In the genomic region with DNA sequence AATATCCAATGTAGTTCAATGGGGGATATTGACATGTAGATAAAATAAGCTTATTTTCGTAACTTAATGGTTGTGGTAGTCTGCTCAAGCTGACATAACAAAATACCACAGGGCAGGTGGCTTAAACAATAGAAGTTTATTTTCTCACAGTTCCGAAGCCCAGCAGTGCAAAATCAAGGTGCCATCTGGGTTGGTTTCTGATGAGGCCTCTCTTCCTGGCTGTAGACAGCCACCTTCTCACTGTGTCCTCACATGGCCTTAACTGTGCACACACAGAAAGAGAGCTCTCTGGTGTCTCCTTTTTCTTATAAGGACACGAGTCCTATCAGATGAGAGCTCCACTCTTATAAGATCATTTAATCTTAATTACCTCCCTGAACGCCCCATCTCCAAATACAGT, we compare ENCODE assay signal across 19 cellular contexts.
DNase-seq lines count a peak whose midpoint lies in the region; ATAC-seq and TF ChIP-seq lines count a peak whose summit lies in the region.
"Had no signal": no experiment of that assay in that cellular context is flagged by ENCODE, and none has a peak within 500 bp of the region (broad histone marks: within the 10 kb centered on the region; RNA-seq: fewer than 3 reads in every experiment).

No MANE protein-coding gene starts in this region.

- H3K4me1 Mint-ChIP-seq in chondrocyte (ENCODE audit: low read depth), result peaks cover 82% of the 10 kb centered on the region
- no peaks in the 10 kb centered on the region for H3K4me1 Mint-ChIP-seq in stimulated activated naive CD8-positive, alpha-beta T cell treated with anti-CD3 and anti-CD28 coated beads, Interleukin-15, amount 100 ng/mL, for 72 hours

- H3K27me3 ChIP-seq in KMS-11 (ENCODE audit: insufficient read depth, low read depth) (no peaks in the 10 kb centered on the region), subcutaneous abdominal adipose tissue (ENCODE audit: control insufficient read depth in 5 of 5, insufficient read depth in 4 of 5, low read length in 5 of 5) (no peaks in the 10 kb centered on the region)
- H3K27me3 ChIP-seq: esophagus muscularis mucosa had no signal

- H3K4me3 Mint-ChIP-seq in chondrocyte (ENCODE audit: unreplicated experiment), result no peak overlapping the region
- no peak overlapping the region for H3K4me3 Mint-ChIP-seq in stimulated activated naive CD8-positive, alpha-beta T cell treated with anti-CD3 and anti-CD28 coated beads, Interleukin-15, amount 100 ng/mL, for 72 hours
- H3K4me3 Mint-ChIP-seq: activated naive CD8-positive, alpha-beta T cell treated with anti-CD3 and anti-CD28 coated beads for 36 hours; activated T-helper 1 cell treated with anti-CD3 and anti-CD28 coated beads, Interleukin-12 subunit alpha, Interleukin-12 subunit beta, Interleukin-2, Interleukin-4 antibody, amounts not matched to agents 30 ng/mL and 10 ng/mL and 1 ng/mL, durations not matched to agents 14 hours and 24 hours and 36 hours; CD14-positive monocyte had no signal

- DNase-seq in NCI-H2107 treated with DMSO at 0.1 percent for 48 hours (lab: John Stamatoyannopoulos, UW; ENCODE audit: unreplicated experiment) (peak; percentile 58), NCI-H2107 (lab: John Stamatoyannopoulos, UW) (no peak), chondrocyte (ENCODE audit: low spot score) (no peak), iPS-NIHi7 (ENCODE audit: extremely low spot score) (no peak)
- DNase-seq in stimulated activated naive CD8-positive, alpha-beta T cell treated with anti-CD3 and anti-CD28 coated beads, Interleukin-15, amount 100 ng/mL, for 72 hours, result no peak
- DNase-seq: activated CD4-positive, alpha-beta T cell treated with anti-CD3 and anti-CD28 coated beads for 1 hour; activated naive CD8-positive, alpha-beta T cell treated with anti-CD3 and anti-CD28 coated beads for 36 hours; central memory CD4-positive, alpha-beta T cell; effector CD4-positive, alpha-beta T cell; lower lobe of right lung; NCI-H1436 had no signal

- no peaks in the 10 kb centered on the region for H3K27me3 Mint-ChIP-seq in chondrocyte (ENCODE audit: low read depth)
- H3K27me3 Mint-ChIP-seq in stimulated activated naive CD8-positive, alpha-beta T cell treated with anti-CD3 and anti-CD28 coated beads, Interleukin-15, amount 100 ng/mL, for 72 hours, result no peaks in the 10 kb centered on the region
- H3K27me3 Mint-ChIP-seq: activated naive CD8-positive, alpha-beta T cell treated with anti-CD3 and anti-CD28 coated beads for 36 hours had no signal

- H3K27ac ChIP-seq in KMS-11, result peak overlapping the region; percentile 93
- H3K27ac ChIP-seq in subcutaneous abdominal adipose tissue (ENCODE audit: low read depth, low read length), result peak overlapping the region; percentile 75
- H3K27ac ChIP-seq: esophagus muscularis mucosa, lower lobe of right lung, parathyroid adenoma had no signal

- no peaks in the 10 kb centered on the region for H3K9me3 ChIP-seq in subcutaneous abdominal adipose tissue (ENCODE audit: control insufficient read depth in 5 of 5, low read length in 5 of 5)
- H3K9me3 ChIP-seq: esophagus muscularis mucosa, lower lobe of right lung had no signal

- H3K4me1 ChIP-seq in KMS-11 (ENCODE audit: low read depth, poor library complexity, severe bottlenecking) (peaks cover 100% of the 10 kb centered on the region), subcutaneous abdominal adipose tissue (ENCODE audit: control insufficient read depth in 5 of 5, insufficient read depth in 5 of 5, low read length in 5 of 5) (peaks cover 3 to 86% (median 81%) of the 10 kb centered on the region in 5 donors)
- H3K4me1 ChIP-seq: lower lobe of right lung had no signal

- no peak for TF ChIP-seq CTCF in KMS-11 (conservative IDR thresholded peaks at IDR 0.05; ENCODE audit: low read depth, low read length)
- TF ChIP-seq CTCF in chondrocyte (IDR thresholded peaks at IDR 0.05), result no peak

- peak overlapping the region; percentile 53; the same call in 1 of the 2 replicates for H3K9ac ChIP-seq in KMS-11
- H3K9ac ChIP-seq in subcutaneous abdominal adipose tissue (ENCODE audit: low read length in 5 of 5), result peak overlapping the region in 2 of 5 donors; percentile 8 to 15
- H3K9ac ChIP-seq: parathyroid adenoma had no signal

- H3K79me2 ChIP-seq in KMS-11 (ENCODE audit: insufficient read depth, low read depth), result no peaks in the 10 kb centered on the region
- H3K79me2 ChIP-seq: parathyroid adenoma had no signal

- no peaks in the 10 kb centered on the region for H3K36me3 ChIP-seq in KMS-11 (ENCODE audit: insufficient read depth)
- H3K36me3 ChIP-seq in subcutaneous abdominal adipose tissue (ENCODE audit: control insufficient read depth in 5 of 5, insufficient read depth in 5 of 5, low read length in 5 of 5), result no peaks in the 10 kb centered on the region
- H3K36me3 ChIP-seq: esophagus muscularis mucosa, lower lobe of right lung had no signal

- peaks cover 2% of the 10 kb centered on the region for H3K36me3 Mint-ChIP-seq in chondrocyte (ENCODE audit: low read depth)
- H3K36me3 Mint-ChIP-seq: activated naive CD8-positive, alpha-beta T cell treated with anti-CD3 and anti-CD28 coated beads for 36 hours; CD14-positive monocyte had no signal

- no peak for ATAC-seq in HG03469 (IDR thresholded peaks at IDR 0.05; ENCODE audit: unreplicated experiment)
- no peak for ATAC-seq in stimulated activated naive CD8-positive, alpha-beta T cell treated with anti-CD3 and anti-CD28 coated beads, Interleukin-15, amount 100 ng/mL, for 72 hours
- ATAC-seq: lower lobe of right lung, Panc1 had no signal

- H4K20me1 ChIP-seq in KMS-11 (ENCODE audit: insufficient read depth), result no peaks in the 10 kb centered on the region

- no peaks in the 10 kb centered on the region for H3K9me3 Mint-ChIP-seq in chondrocyte (ENCODE audit: low read depth)
- H3K9me3 Mint-ChIP-seq in stimulated activated naive CD8-positive, alpha-beta T cell treated with anti-CD3 and anti-CD28 coated beads, Interleukin-15, amount 100 ng/mL, for 72 hours, result no peaks in the 10 kb centered on the region
- H3K9me3 Mint-ChIP-seq: activated naive CD8-positive, alpha-beta T cell treated with anti-CD3 and anti-CD28 coated beads for 36 hours; activated T-helper 1 cell treated with anti-CD3 and anti-CD28 coated beads, Interleukin-12 subunit alpha, Interleukin-12 subunit beta, Interleukin-2, Interleukin-4 antibody, amounts not matched to agents 30 ng/mL and 10 ng/mL and 1 ng/mL, durations not matched to agents 14 hours and 24 hours and 36 hours; CD14-positive monocyte had no signal

- peak overlapping the region; percentile 10; the same call in 1 of the 2 replicates for H2AFZ ChIP-seq in KMS-11 (ENCODE audit: low read depth)
- H2AFZ ChIP-seq: parathyroid adenoma had no signal

- peak overlapping the region; percentile 97 for H3K4me2 ChIP-seq in KMS-11

- H3K4me3 ChIP-seq in KMS-11 (IDR thresholded peaks at IDR 0.05; ENCODE audit: insufficient read depth, low read depth, low read length) (peak overlapping the region; percentile 73), subcutaneous abdominal adipose tissue (ENCODE audit: low read depth in 1 of 5, low read length in 5 of 5) (no peak overlapping the region)
- H3K4me3 ChIP-seq: esophagus muscularis mucosa, lower lobe of right lung had no signal

- H3K27ac Mint-ChIP-seq in chondrocyte (ENCODE audit: unreplicated experiment), result peak overlapping the region; percentile 90
- no peak overlapping the region for H3K27ac Mint-ChIP-seq in stimulated activated naive CD8-positive, alpha-beta T cell treated with anti-CD3 and anti-CD28 coated beads, Interleukin-15, amount 100 ng/mL, for 72 hours
- H3K27ac Mint-ChIP-seq: activated naive CD8-positive, alpha-beta T cell treated with anti-CD3 and anti-CD28 coated beads for 36 hours; activated T-helper 1 cell treated with anti-CD3 and anti-CD28 coated beads, Interleukin-12 subunit alpha, Interleukin-12 subunit beta, Interleukin-2, Interleukin-4 antibody, amounts not matched to agents 30 ng/mL and 10 ng/mL and 1 ng/mL, durations not matched to agents 14 hours and 24 hours and 36 hours; CD14-positive monocyte had no signal
